1 cellular context compared by ENCODE assay signal in genomic region chr11:121152764-121153163, GRCh38.
TF ChIP-seq lines count a peak whose summit lies in the region.

No MANE protein-coding gene starts in this region.

TF ChIP-seq in K562, 482 proteins besides CTCF, POLR2A, EP300 and RAD21 (continued from another document):
- peak; percentile 62 for TF ChIP-seq HNRNPLL (IDR thresholded peaks at IDR 0.05; ENCODE audit: low read depth, low read length, poor library complexity, severe bottlenecking)
TF ChIP-seq in K562: peak in this region for 1.
